In genomic region chr19:46760363-46760762, GRCh38 we compare ENCODE assay signal across 1 cellular context.
TF ChIP-seq lines count a peak whose summit lies in the region.

No MANE protein-coding gene starts in this region.

TF ChIP-seq in HepG2, 621 proteins besides CTCF, POLR2A, EP300 and RAD21:
- TF ChIP-seq ZNF121 (CRISPR knock-in tag; IDR thresholded peaks at IDR 0.05) (peak; percentile 54), ZFP36L2 (CRISPR knock-in tag; IDR thresholded peaks at IDR 0.05) (no peak), SMARCE1 (IDR thresholded peaks at IDR 0.05; ENCODE audit: borderline replicate concordance) (no peak), ZBED4 (CRISPR knock-in tag; IDR thresholded peaks at IDR 0.05; ENCODE audit: borderline replicate concordance) (no peak)
TF ChIP-seq in HepG2: peak in this region for 1.
